16 cellular contexts compared by ENCODE assay signal in genomic region chr6:111750147-111750546, GRCh38.
DNase-seq lines count a peak whose midpoint lies in the region; ATAC-seq and TF ChIP-seq lines count a peak whose summit lies in the region.
"Had no signal": no experiment of that assay in that cellular context is flagged by ENCODE, and none has a peak within 500 bp of the region (broad histone marks: within the 10 kb centered on the region; RNA-seq: fewer than 3 reads in every experiment).

No MANE protein-coding gene starts in this region.

- POLR2A ChIA-PET in activated CD8-positive, alpha-beta T cell treated with anti-CD3 and anti-CD28 coated beads for 36 hours (lab: Charles Lee), result interaction anchor here (1.5 kb wide), 1 partner anchor 12 kb away, joined by 6 read pairs; no protein-coding TSS in a partner anchor

- no peak for DNase-seq in activated naive CD4-positive, alpha-beta T cell treated with anti-CD3 and anti-CD28 coated beads, Interleukin-2, amount 10 ng/mL, durations not matched to agents 7 days and 5 days
- DNase-seq in activated naive CD4-positive, alpha-beta T cell (lab: John Stamatoyannopoulos, UW), result no peak
- no peak for DNase-seq in activated CD8-positive, alpha-beta T cell treated with anti-CD3 and anti-CD28 coated beads for 36 hours
- DNase-seq in transverse colon, result no peak
- DNase-seq in islet precursor cell, result no peak
- no peak for DNase-seq in GM23248
- DNase-seq: activated effector memory CD4-positive, alpha-beta T cell treated with Interleukin-2 at 50 U/mL for 16 hours; NCI-H187 treated with DMSO at 0.1 percent for 48 hours; NCI-H524 treated with DMSO at 0.1 percent for 48 hours; PC-3; sigmoid colon; stimulated activated CD4-positive, alpha-beta T cell treated with anti-CD3 and anti-CD28 coated beads, Interleukin-4, amount 100 ng/mL, for 1 hour had no signal

- H3K4me2 ChIP-seq in GM23248 (ENCODE audit: unreplicated experiment), result no peak overlapping the region

- H3K36me3 ChIP-seq in iPS-20b (ENCODE audit: insufficient read depth, low read depth, low read length) (no peaks in the 10 kb centered on the region), transverse colon (no peaks in the 10 kb centered on the region), GM23248 (ENCODE audit: low read depth) (no peaks in the 10 kb centered on the region)
- H3K36me3 ChIP-seq: breast epithelium, neutrophil, sigmoid colon had no signal

- peaks cover 83% of the 10 kb centered on the region for H3K79me2 ChIP-seq in GM23248 (ENCODE audit: insufficient read depth)

- CTCF ChIA-PET in activated naive CD4-positive, alpha-beta T cell treated with anti-CD3 and anti-CD28 coated beads, Interleukin-2, amount 10 ng/mL, durations not matched to agents 7 days and 5 days (lab: Charles Lee), result interaction anchor here (1.1 kb wide), 1 partner anchor 9 kb away, joined by 3 read pairs; no protein-coding TSS in a partner anchor
- CTCF ChIA-PET in activated CD8-positive, alpha-beta T cell treated with anti-CD3 and anti-CD28 coated beads for 36 hours (lab: Charles Lee), result interaction anchor here (0.9 kb wide), 1 partner anchor 9 kb away, joined by 3 read pairs; no protein-coding TSS in a partner anchor

- no peaks in the 10 kb centered on the region for H3K27me3 Mint-ChIP-seq in activated naive CD4-positive, alpha-beta T cell treated with anti-CD3 and anti-CD28 coated beads, Interleukin-2, amount 10 ng/mL, durations not matched to agents 7 days and 5 days
- no peaks in the 10 kb centered on the region for H3K27me3 Mint-ChIP-seq in activated CD8-positive, alpha-beta T cell treated with anti-CD3 and anti-CD28 coated beads for 36 hours

- peaks cover 40% of the 10 kb centered on the region; the same call in 1 of the 2 replicates for H3K4me1 ChIP-seq in iPS-20b (ENCODE audit: insufficient read depth, low read length)
- peaks cover 0 to 37% (median 2%) of the 10 kb centered on the region in 4 donors for H3K4me1 ChIP-seq in transverse colon
- 0 out of 2 replicates have a peak, but pooled peaks cover under 1% of the 10 kb centered on the region for H3K4me1 ChIP-seq in GM23248 (ENCODE audit: insufficient read depth)
- H3K4me1 ChIP-seq: breast epithelium had no signal

- H2AFZ ChIP-seq in GM23248, result no peak overlapping the region

- H3K9ac ChIP-seq in iPS-20b (ENCODE audit: low read depth, low read length), result peak overlapping the region; percentile 44; the same call in 1 of the 2 replicates
- no peak overlapping the region for H3K9ac ChIP-seq in GM23248

- H3K27ac ChIP-seq in iPS-20b (ENCODE audit: low read length) (peak overlapping the region; percentile 18), transverse colon (peak overlapping the region; percentile 18 to 54 (median 31)), GM23248 (no peak overlapping the region)
- H3K27ac ChIP-seq: breast epithelium, neutrophil had no signal

- no peaks in the 10 kb centered on the region for H3K27me3 ChIP-seq in iPS-20b (ENCODE audit: insufficient read depth, low read length)
- H3K27me3 ChIP-seq in transverse colon, result peaks cover 6% of the 10 kb centered on the region
- no peaks in the 10 kb centered on the region for H3K27me3 ChIP-seq in GM23248 (replicated peaks; ENCODE audit: insufficient read depth)
- H3K27me3 ChIP-seq: breast epithelium, neutrophil, sigmoid colon had no signal

- no peak for TF ChIP-seq EP300 in transverse colon (IDR thresholded peaks at IDR 0.05; ENCODE audit: low read depth)

- H3K4me1 Mint-ChIP-seq in activated naive CD4-positive, alpha-beta T cell treated with anti-CD3 and anti-CD28 coated beads, Interleukin-2, amount 10 ng/mL, durations not matched to agents 7 days and 5 days, result peaks cover 94% of the 10 kb centered on the region
- peaks cover 94% of the 10 kb centered on the region for H3K4me1 Mint-ChIP-seq in activated CD8-positive, alpha-beta T cell treated with anti-CD3 and anti-CD28 coated beads for 36 hours (ENCODE audit: low read depth)

- H3K27ac Mint-ChIP-seq in activated naive CD4-positive, alpha-beta T cell treated with anti-CD3 and anti-CD28 coated beads, Interleukin-2, amount 10 ng/mL, durations not matched to agents 7 days and 5 days, result peak overlapping the region; percentile 94
- peak overlapping the region; percentile 96 for H3K27ac Mint-ChIP-seq in activated CD8-positive, alpha-beta T cell treated with anti-CD3 and anti-CD28 coated beads for 36 hours

- TF ChIP-seq CTCF in activated CD8-positive, alpha-beta T cell treated with anti-CD3 and anti-CD28 coated beads for 36 hours (IDR thresholded peaks at IDR 0.05), result no peak
- TF ChIP-seq CTCF in transverse colon (IDR thresholded peaks at IDR 0.05), result no peak

- in situ Hi-C loops in transverse colon (cut with MboI; ENCODE audit: low pct_ligation_motif_present in 1 of 4, low pct_unique_long_range_greater_than_20kb in 1 of 4, low sequenced_read_pairs in 3 of 4) (no loop called here), GM23248 (cut with MboI) (no loop called here)

- intact Hi-C loops in activated CD8-positive, alpha-beta T cell treated with anti-CD3 and anti-CD28 coated beads for 36 hours (cut with micrococcal nuclease), result no loop called here
- intact Hi-C loops in transverse colon (cut with DNase I; ENCODE audit: low total_unique reads), result no loop called here

- H3K4me3 ChIP-seq in iPS-20b (ENCODE audit: low read length) (no peak overlapping the region), transverse colon (no peak overlapping the region), GM23248 (no peak overlapping the region)
- H3K4me3 ChIP-seq: breast epithelium, sigmoid colon had no signal

- no peaks in the 10 kb centered on the region for H3K9me2 ChIP-seq in GM23248 (ENCODE audit: insufficient read depth)

- 80 to 91% methylated on average over 4 to 7 of the region's 7 CpGs for WGBS in transverse colon (ENCODE audit: low coverage in 1 of 2), 2 donors
- 90 to 94% methylated on average over 7 of the region's 7 CpGs for WGBS in GM23248 (ENCODE audit: low coverage in 1 of 2, low lambda C conversion rate in 2 of 2, missing lambda C conversion rate in 2 of 2), 2 experiments

- ATAC-seq in activated CD8-positive, alpha-beta T cell treated with anti-CD3 and anti-CD28 coated beads for 36 hours, result no peak
- ATAC-seq in GM18498 (IDR thresholded peaks at IDR 0.05; ENCODE audit: unreplicated experiment), result no peak
- ATAC-seq: PC-3 had no signal

- H3K4me3 Mint-ChIP-seq in activated naive CD4-positive, alpha-beta T cell treated with anti-CD3 and anti-CD28 coated beads, Interleukin-2, amount 10 ng/mL, durations not matched to agents 7 days and 5 days, result no peak overlapping the region
- peak overlapping the region; percentile 35 for H3K4me3 Mint-ChIP-seq in activated CD8-positive, alpha-beta T cell treated with anti-CD3 and anti-CD28 coated beads for 36 hours

- H3F3A ChIP-seq in GM23248 (ENCODE audit: insufficient read depth), result peaks cover 4% of the 10 kb centered on the region; the same call in 1 of the 2 replicates

- TF ChIP-seq POLR2A in transverse colon (IDR thresholded peaks at IDR 0.05), result no peak

- H4K20me1 ChIP-seq in GM23248 (ENCODE audit: insufficient read depth), result peaks cover 3% of the 10 kb centered on the region; the same call in 1 of the 2 replicates

- H3K9me3 Mint-ChIP-seq in activated naive CD4-positive, alpha-beta T cell treated with anti-CD3 and anti-CD28 coated beads, Interleukin-2, amount 10 ng/mL, durations not matched to agents 7 days and 5 days, result no peaks in the 10 kb centered on the region
- no peaks in the 10 kb centered on the region for H3K9me3 Mint-ChIP-seq in activated CD8-positive, alpha-beta T cell treated with anti-CD3 and anti-CD28 coated beads for 36 hours

- peaks cover 64% of the 10 kb centered on the region for H3K36me3 Mint-ChIP-seq in activated naive CD4-positive, alpha-beta T cell treated with anti-CD3 and anti-CD28 coated beads, Interleukin-2, amount 10 ng/mL, durations not matched to agents 7 days and 5 days
- H3K36me3 Mint-ChIP-seq in activated CD8-positive, alpha-beta T cell treated with anti-CD3 and anti-CD28 coated beads for 36 hours (ENCODE audit: low read depth), result peaks cover 87% of the 10 kb centered on the region

- H3K9me3 ChIP-seq in iPS-20b (ENCODE audit: insufficient read depth, low read depth, low read length) (no peaks in the 10 kb centered on the region), transverse colon (no peaks in the 10 kb centered on the region), GM23248 (ENCODE audit: low read depth) (no peaks in the 10 kb centered on the region)
- H3K9me3 ChIP-seq: breast epithelium, neutrophil, sigmoid colon had no signal
